18 cellular contexts compared by ENCODE assay signal in genomic region chr2:126831234-126832005, GRCh38.
A peak's percentile ranks its signal among the peaks of the same experiment; 100 is the strongest.
DNase-seq lines count a peak whose midpoint lies in the region; FAIRE-seq and TF ChIP-seq lines count a peak whose summit lies in the region.
"Had no signal": no experiment of that assay in that cellular context is flagged by ENCODE, and none has a peak within 500 bp of the region (broad histone marks: within the 10 kb centered on the region; RNA-seq: fewer than 3 reads in every experiment).

No MANE protein-coding gene starts in this region.

- in situ Hi-C loops in GM13977 (cut with MboI; ENCODE audit: low pct_unique_long_range_greater_than_20kb, low sequenced_read_pairs, unreplicated experiment) = no loop called here

- H3K9me3 Mint-ChIP-seq in endothelial cell (ENCODE audit: unreplicated experiment) = no peaks in the 10 kb centered on the region
- H3K9me3 Mint-ChIP-seq: activated naive CD8-positive, alpha-beta T cell treated with anti-CD3 and anti-CD28 coated beads, Interleukin-2, amount 10 ng/mL, durations not matched to agents 7 days and 5 days; CD8-positive, alpha-beta memory T cell had no signal

- H3K4me1 Mint-ChIP-seq in endothelial cell (ENCODE audit: unreplicated experiment) = no peaks in the 10 kb centered on the region
- H3K4me1 Mint-ChIP-seq: activated naive CD8-positive, alpha-beta T cell treated with anti-CD3 and anti-CD28 coated beads, Interleukin-2, amount 10 ng/mL, durations not matched to agents 7 days and 5 days; CD8-positive, alpha-beta memory T cell had no signal

- DNase-seq in cardiac muscle cell (ENCODE audit: low read depth in 1 of 2, low spot score in 1 of 2) (peak; percentile 9 to 57), cardiac septum (ENCODE audit: low spot score) (no peak), OCI-M1 (lab: John Stamatoyannopoulos, UW) (peak; percentile 25), endothelial cell (ENCODE audit: low spot score) (no peak), urothelium cell line (ENCODE audit: low spot score) (peak; percentile 77), NCI-H1694 treated with DMSO at 0.1 percent for 48 hours (lab: John Stamatoyannopoulos, UW) (no peak), foreskin fibroblast (no peak), GM13977 (ENCODE audit: low spot score) (no peak)
- DNase-seq: activated CD4-positive, CD25-positive, alpha-beta regulatory T cell treated with anti-CD3 and anti-CD28 coated beads, Interleukin-2, amount 50 U/mL, for 72 hours; activated naive CD8-positive, alpha-beta T cell treated with anti-CD3 and anti-CD28 coated beads, Interleukin-2, amount 10 ng/mL, durations not matched to agents 7 days and 5 days; CD8-positive, alpha-beta memory T cell; hypothalamus; left ventricle myocardium inferior; MG63; NCI-H2227 treated with DMSO at 0.1 percent for 48 hours; stimulated activated CD4-positive, alpha-beta T cell treated with anti-CD3 and anti-CD28 coated beads, Interleukin-2, amount 100 ng/mL, for 48 hours; upper lobe of left lung had no signal

- no peak overlapping the region for H3K4me3 ChIP-seq in cardiac muscle cell
- no peak overlapping the region for H3K4me3 ChIP-seq in foreskin fibroblast (ENCODE audit: low read depth in 1 of 2, low read length in 2 of 2)
- H3K4me3 ChIP-seq: left ventricle myocardium inferior, MG63, right atrium auricular region, upper lobe of left lung had no signal

- H3K4me3 Mint-ChIP-seq in endothelial cell (ENCODE audit: unreplicated experiment) = no peak overlapping the region
- H3K4me3 Mint-ChIP-seq: activated naive CD8-positive, alpha-beta T cell treated with anti-CD3 and anti-CD28 coated beads, Interleukin-2, amount 10 ng/mL, durations not matched to agents 7 days and 5 days; CD8-positive, alpha-beta memory T cell had no signal

- H3K27me3 ChIP-seq in cardiac muscle cell = no peaks in the 10 kb centered on the region
- H3K27me3 ChIP-seq: MG63, right atrium auricular region, upper lobe of left lung had no signal

- H3K9me3 ChIP-seq in cardiac muscle cell (ENCODE audit: low read depth) = no peaks in the 10 kb centered on the region
- H3K9me3 ChIP-seq: left ventricle myocardium inferior, MG63, right atrium auricular region, upper lobe of left lung had no signal

- TF ChIP-seq CTCF in cardiac muscle cell (IDR thresholded peaks at IDR 0.05; ENCODE audit: low read depth, low read length) (no peak), endothelial cell (IDR thresholded peaks at IDR 0.05; ENCODE audit: unreplicated experiment) (no peak), foreskin fibroblast (IDR thresholded peaks at IDR 0.05; ENCODE audit: low read depth, low read length) (no peak), GM13977 (IDR thresholded peaks at IDR 0.05; ENCODE audit: extremely low read depth, insufficient read depth, missing control alignments) (no peak)

- no peak overlapping the region for H3K27ac ChIP-seq in cardiac muscle cell
- H3K27ac ChIP-seq: left ventricle myocardium inferior, right atrium auricular region, upper lobe of left lung had no signal

- H3K4me1 ChIP-seq in cardiac muscle cell (ENCODE audit: low read depth) = peaks cover 7% of the 10 kb centered on the region
- H3K4me1 ChIP-seq: left ventricle myocardium inferior, right atrium auricular region, upper lobe of left lung had no signal

- intact Hi-C loops in cardiac septum (cut with DNase I) = no loop called here

- H3K27me3 Mint-ChIP-seq in endothelial cell (ENCODE audit: unreplicated experiment) = no peaks in the 10 kb centered on the region

- H3K36me3 ChIP-seq in cardiac muscle cell = no peaks in the 10 kb centered on the region
- H3K36me3 ChIP-seq: left ventricle myocardium inferior, MG63, right atrium auricular region, upper lobe of left lung had no signal

- H3K36me3 Mint-ChIP-seq in endothelial cell (ENCODE audit: low read depth, unreplicated experiment) = no peaks in the 10 kb centered on the region
- H3K36me3 Mint-ChIP-seq: activated naive CD8-positive, alpha-beta T cell treated with anti-CD3 and anti-CD28 coated beads, Interleukin-2, amount 10 ng/mL, durations not matched to agents 7 days and 5 days; CD8-positive, alpha-beta memory T cell had no signal

- peak; percentile 13 for FAIRE-seq in urothelium cell line (lab: Jason Lieb, UNC)

- peak overlapping the region; percentile 37 for H3K27ac Mint-ChIP-seq in endothelial cell (ENCODE audit: unreplicated experiment)
- H3K27ac Mint-ChIP-seq: activated naive CD8-positive, alpha-beta T cell treated with anti-CD3 and anti-CD28 coated beads, Interleukin-2, amount 10 ng/mL, durations not matched to agents 7 days and 5 days; CD8-positive, alpha-beta memory T cell had no signal

Comparison
In these comparisons a context has a peak if more than half of its experiments do, and no peak if none do; other contexts are left out.
1. DNase-seq: peak in cardiac muscle cell (2 of 2), OCI-M1 (single experiment) and urothelium cell line (single experiment); none in cardiac septum (single experiment), endothelial cell (single experiment), NCI-H1694 treated with DMSO at 0.1 percent for 48 hours (single experiment), foreskin fibroblast (0 of 2) and GM13977 (single experiment).